Comparison of ENCODE assay signal across 28 cellular contexts in genomic region chr6:33892581-33893346, GRCh38.
"Had no signal": no experiment of that assay in that cellular context is flagged by ENCODE, and none has a peak within 500 bp of the region (broad histone marks: within the 10 kb centered on the region; RNA-seq: fewer than 3 reads in every experiment).

No MANE protein-coding gene starts in this region.

- ATAC-seq: naive thymus-derived CD8-positive, alpha-beta T cell; natural killer cell treated with Interleukin-12 subunit alpha and Interleukin-12 subunit beta and Interleukin-15 and Interleukin-18, amount 100 ng/mL, for 72 hours; pancreas; right lobe of liver; stimulated activated effector memory CD8-positive, alpha-beta T cell treated with anti-CD3 and anti-CD28 coated beads, Interleukin-12 subunit alpha, Interleukin-12 subunit beta, amount 100 ng/mL, for 72 hours had no signal

- H3K27me3 Mint-ChIP-seq: stimulated activated naive CD8-positive, alpha-beta T cell treated with anti-CD3 and anti-CD28 coated beads, Interleukin-15, Interleukin-2, amounts not matched to agents 100 ng/mL and 50 ng/mL, for 24 hours had no signal

- H3K9me3 ChIP-seq: pancreas, prostate gland, right atrium auricular region, right lobe of liver, sigmoid colon, suprapubic skin, thoracic aorta, thyroid gland, tibial nerve, upper lobe of left lung, vagina had no signal

- H3K27ac ChIP-seq: neural progenitor cell, pancreas, prostate gland, right atrium auricular region, right lobe of liver, sigmoid colon, suprapubic skin, thoracic aorta, thyroid gland, tibial nerve, upper lobe of left lung, vagina had no signal

- H3K36me3 ChIP-seq: neural progenitor cell, pancreas, prostate gland, right atrium auricular region, right lobe of liver, sigmoid colon, suprapubic skin, thoracic aorta, thyroid gland, tibial nerve, upper lobe of left lung, vagina had no signal

- H3K27me3 ChIP-seq: neural progenitor cell, pancreas, right atrium auricular region, right lobe of liver, sigmoid colon, thyroid gland, upper lobe of left lung, vagina had no signal

- H3K4me3 ChIP-seq: neural progenitor cell, pancreas, prostate gland, right atrium auricular region, right lobe of liver, sigmoid colon, suprapubic skin, thoracic aorta, thyroid gland, tibial nerve, upper lobe of left lung, vagina had no signal

- H3K9ac ChIP-seq: neural progenitor cell had no signal

- H3K4me3 Mint-ChIP-seq: naive B cell; naive thymus-derived CD8-positive, alpha-beta T cell; natural killer cell treated with Interleukin-12 subunit alpha and Interleukin-12 subunit beta and Interleukin-15 and Interleukin-18, amount 100 ng/mL, for 72 hours; neural progenitor cell; stimulated activated effector memory CD8-positive, alpha-beta T cell treated with anti-CD3 and anti-CD28 coated beads, Interleukin-12 subunit alpha, Interleukin-12 subunit beta, amount 100 ng/mL, for 72 hours; stimulated activated naive CD8-positive, alpha-beta T cell treated with anti-CD3 and anti-CD28 coated beads, Interleukin-15, Interleukin-2, amounts not matched to agents 100 ng/mL and 50 ng/mL, for 24 hours had no signal

- H3K4me1 Mint-ChIP-seq: naive B cell had no signal

- FAIRE-seq: pancreas, small intestine, urothelium cell line had no signal

- H2AFZ ChIP-seq: neural progenitor cell had no signal

- H3K4me1 ChIP-seq: neural progenitor cell, pancreas, prostate gland, tibial nerve had no signal

- H3K27ac Mint-ChIP-seq: neural progenitor cell; stimulated activated effector memory CD8-positive, alpha-beta T cell treated with anti-CD3 and anti-CD28 coated beads, Interleukin-12 subunit alpha, Interleukin-12 subunit beta, amount 100 ng/mL, for 72 hours; stimulated activated naive CD8-positive, alpha-beta T cell treated with anti-CD3 and anti-CD28 coated beads, Interleukin-15, Interleukin-2, amounts not matched to agents 100 ng/mL and 50 ng/mL, for 24 hours had no signal

- H3K4me2 ChIP-seq: neural progenitor cell had no signal

- H3K9me3 Mint-ChIP-seq: naive B cell; naive thymus-derived CD8-positive, alpha-beta T cell; natural killer cell treated with Interleukin-12 subunit alpha and Interleukin-12 subunit beta and Interleukin-15 and Interleukin-18, amount 100 ng/mL, for 72 hours; neural progenitor cell; stimulated activated effector memory CD8-positive, alpha-beta T cell treated with anti-CD3 and anti-CD28 coated beads, Interleukin-12 subunit alpha, Interleukin-12 subunit beta, amount 100 ng/mL, for 72 hours; stimulated activated naive CD8-positive, alpha-beta T cell treated with anti-CD3 and anti-CD28 coated beads, Interleukin-15, Interleukin-2, amounts not matched to agents 100 ng/mL and 50 ng/mL, for 24 hours had no signal

- DNase-seq: naive B cell; occipital lobe; pancreas; retina; sigmoid colon; small intestine; stimulated activated CD4-positive, alpha-beta T cell treated with anti-CD3 and anti-CD28 coated beads, Interleukin-15, amount 100 ng/mL, for 24 hours; stimulated activated CD4-positive, alpha-beta T cell treated with anti-CD3 and anti-CD28 coated beads, Interleukin-2, amount 100 ng/mL, for 24 hours; stimulated activated CD4-positive, alpha-beta T cell treated with anti-CD3 and anti-CD28 coated beads, Interleukin-2, amount 100 ng/mL, for 48 hours; stimulated activated CD4-positive, alpha-beta T cell treated with anti-CD3 and anti-CD28 coated beads, Interleukin-4, amount 100 ng/mL, for 24 hours; stimulated activated naive CD4-positive, alpha-beta T cell; substantia nigra; thyroid gland; trophoblast cell had no signal
